24 cellular contexts compared by ENCODE assay signal in genomic region chr5:141826674-141827073, GRCh38. TPM values are rescaled to one million over a fixed set of nuclear protein-coding genes. Genes with fewer than 3 reads are reported as not detected.
DNase-seq lines count a peak whose midpoint lies in the region; ATAC-seq and TF ChIP-seq lines count a peak whose summit lies in the region.
"Had no signal": no experiment of that assay in that cellular context is flagged by ENCODE, and none has a peak within 500 bp of the region (broad histone marks: within the 10 kb centered on the region; RNA-seq: fewer than 3 reads in every experiment).

No MANE protein-coding gene starts in this region.

- no peak for TF ChIP-seq POLR2A in upper lobe of left lung (IDR thresholded peaks at IDR 0.05)

- H3K4me1 ChIP-seq in right cardiac atrium (ENCODE audit: control insufficient read depth, insufficient read depth, low read length) (peaks cover 6% of the 10 kb centered on the region), endodermal cell (ENCODE audit: control insufficient read depth, insufficient read depth, low read length) (peaks cover 4% of the 10 kb centered on the region), iPS-15b (ENCODE audit: control insufficient read depth, insufficient read depth, low read length) (peaks cover 28% of the 10 kb centered on the region), upper lobe of left lung (peaks cover 11 to 36% (median 18%) of the 10 kb centered on the region in 4 donors)
- H3K4me1 ChIP-seq: Caco-2 had no signal

- DNase-seq in Right ventricle myocardium inferior (ENCODE audit: missing footprints) (peak; percentile 76), right cardiac atrium (no peak), endodermal cell (peak; percentile 55), upper lobe of left lung (no peak), NCI-H1092 treated with DMSO at 0.1 percent for 48 hours (lab: John Stamatoyannopoulos, UW) (no peak), NCI-H1417 (lab: John Stamatoyannopoulos, UW) (no peak), COLO829 (ENCODE audit: low spot score) (no peak)
- DNase-seq: activated effector memory CD4-positive, alpha-beta T cell treated with Interleukin-2 at 50 U/mL for 16 hours; DMS79; GF-D8; NCI-H1048 had no signal

- H3K36me3 ChIP-seq in endodermal cell (ENCODE audit: control insufficient read depth, insufficient read depth, low read length), result no peaks in the 10 kb centered on the region
- no peaks in the 10 kb centered on the region for H3K36me3 ChIP-seq in iPS-15b (ENCODE audit: control insufficient read depth, insufficient read depth, low read length)
- H3K36me3 ChIP-seq in upper lobe of left lung, result no peaks in the 10 kb centered on the region
- H3K36me3 ChIP-seq: cardiac muscle cell, gastroesophageal sphincter, neutrophil, prostate gland, SJSA1 had no signal

- ATAC-seq in Right ventricle myocardium inferior (peak; percentile 58), right cardiac atrium (no peak), upper lobe of left lung (ENCODE audit: low FRiP score in 2 of 2) (no peak)
- ATAC-seq: gastroesophageal sphincter; stimulated activated memory B cell treated with anti-CD40 and anti-IgM and Interleukin-4, amounts not matched to agents 10 μg/mL and 1 μg/mL and 100 μg/mL, for 72 hours had no signal

- H3K4me3 Mint-ChIP-seq in endodermal cell, result no peak overlapping the region
- H3K4me3 Mint-ChIP-seq: activated CD4-positive, alpha-beta T cell treated with anti-CD3 and anti-CD28 coated beads, Interleukin-2, amount 10 ng/mL, durations not matched to agents 24 days and 14 days; activated naive CD8-positive, alpha-beta T cell; immature natural killer cell; stimulated activated memory B cell treated with anti-CD40 and anti-IgM and Interleukin-4, amounts not matched to agents 10 μg/mL and 1 μg/mL and 100 μg/mL, for 72 hours had no signal

- H3K9ac ChIP-seq in endodermal cell (ENCODE audit: extremely low read depth, low read length, poor library complexity, severe bottlenecking), result no peak overlapping the region
- H3K9ac ChIP-seq in iPS-15b (ENCODE audit: low read depth, low read length), result peak overlapping the region; percentile 56

- H3K27ac Mint-ChIP-seq in endodermal cell, result peak overlapping the region; percentile 24
- H3K27ac Mint-ChIP-seq: activated CD4-positive, alpha-beta T cell treated with anti-CD3 and anti-CD28 coated beads, Interleukin-2, amount 10 ng/mL, durations not matched to agents 24 days and 14 days; activated naive CD8-positive, alpha-beta T cell; stimulated activated memory B cell treated with anti-CD40 and anti-IgM and Interleukin-4, amounts not matched to agents 10 μg/mL and 1 μg/mL and 100 μg/mL, for 72 hours had no signal

- H3K4me1 Mint-ChIP-seq in endodermal cell, result peaks cover 25% of the 10 kb centered on the region
- H3K4me1 Mint-ChIP-seq: activated CD4-positive, alpha-beta T cell treated with anti-CD3 and anti-CD28 coated beads, Interleukin-2, amount 10 ng/mL, durations not matched to agents 24 days and 14 days; immature natural killer cell; stimulated activated memory B cell treated with anti-CD40 and anti-IgM and Interleukin-4, amounts not matched to agents 10 μg/mL and 1 μg/mL and 100 μg/mL, for 72 hours had no signal

- H3K9me3 Mint-ChIP-seq in endodermal cell, result no peaks in the 10 kb centered on the region
- H3K9me3 Mint-ChIP-seq: activated CD4-positive, alpha-beta T cell treated with anti-CD3 and anti-CD28 coated beads, Interleukin-2, amount 10 ng/mL, durations not matched to agents 24 days and 14 days; immature natural killer cell; stimulated activated memory B cell treated with anti-CD40 and anti-IgM and Interleukin-4, amounts not matched to agents 10 μg/mL and 1 μg/mL and 100 μg/mL, for 72 hours had no signal

- H3K27me3 ChIP-seq in right cardiac atrium (ENCODE audit: control insufficient read depth, insufficient read depth) (no peaks in the 10 kb centered on the region), endodermal cell (ENCODE audit: control insufficient read depth, insufficient read depth, low read length, poor library complexity, severe bottlenecking) (no peaks in the 10 kb centered on the region), iPS-15b (ENCODE audit: control insufficient read depth, insufficient read depth, low read length) (no peaks in the 10 kb centered on the region), upper lobe of left lung (no peaks in the 10 kb centered on the region)
- H3K27me3 ChIP-seq: cardiac muscle cell, SJSA1 had no signal

- TF ChIP-seq CTCF in endodermal cell (conservative IDR thresholded peaks at IDR 0.05) (no peak), upper lobe of left lung (IDR thresholded peaks at IDR 0.05) (no peak)

- no peak for TF ChIP-seq EP300 in upper lobe of left lung (IDR thresholded peaks at IDR 0.05)

- H3K4me3 ChIP-seq in right cardiac atrium (ENCODE audit: low read length), result no peak overlapping the region
- H3K4me3 ChIP-seq in endodermal cell (ENCODE audit: low read length), result no peak overlapping the region
- H3K4me3 ChIP-seq in iPS-15b (ENCODE audit: low read depth, low read length), result no peak overlapping the region
- no peak overlapping the region for H3K4me3 ChIP-seq in upper lobe of left lung
- H3K4me3 ChIP-seq: cardiac muscle cell, gastroesophageal sphincter, prostate gland, SJSA1 had no signal

- H3K27ac ChIP-seq in right cardiac atrium (ENCODE audit: low read length) (no peak overlapping the region), endodermal cell (ENCODE audit: low read depth, low read length) (no peak overlapping the region), upper lobe of left lung (peak overlapping the region in 3 of 4 donors; percentile 49 to 57 (median 54))
- H3K27ac ChIP-seq: 22Rv1, cardiac muscle cell, neutrophil, prostate gland, SJSA1 had no signal

- 50% methylated on average over 4 of the region's 4 CpGs for WGBS in right cardiac atrium
- 87 to 90% methylated on average over 4 of the region's 4 CpGs for WGBS in endodermal cell (ENCODE audit: insufficient coverage in 1 of 2, insufficient read length in 1 of 2), 2 experiments
- 83 to 92% methylated on average over 1 to 4 of the region's 4 CpGs for WGBS in upper lobe of left lung, 2 donors

- no peaks in the 10 kb centered on the region for H3K36me3 Mint-ChIP-seq in endodermal cell (ENCODE audit: low read depth)
- H3K36me3 Mint-ChIP-seq: activated naive CD8-positive, alpha-beta T cell; immature natural killer cell; stimulated activated memory B cell treated with anti-CD40 and anti-IgM and Interleukin-4, amounts not matched to agents 10 μg/mL and 1 μg/mL and 100 μg/mL, for 72 hours had no signal

- intact Hi-C loops in Right ventricle myocardium inferior (cut with DNase I) (no loop called here), right cardiac atrium (cut with DNase I) (loop anchor here in 2 of 4 donors (5.0 kb wide), 2 partner anchors 51 to 124 kb away; partner anchors contain the start of gene PCDH1 (in 1 of the 2))

- H3K9me3 ChIP-seq in right cardiac atrium (ENCODE audit: control insufficient read depth, low read length), result no peaks in the 10 kb centered on the region
- no peaks in the 10 kb centered on the region for H3K9me3 ChIP-seq in endodermal cell (ENCODE audit: control insufficient read depth, low read length)
- no peaks in the 10 kb centered on the region for H3K9me3 ChIP-seq in iPS-15b (ENCODE audit: control insufficient read depth, insufficient read depth, low read length)
- H3K9me3 ChIP-seq in upper lobe of left lung, result no peaks in the 10 kb centered on the region
- H3K9me3 ChIP-seq: Caco-2, gastroesophageal sphincter, neutrophil, prostate gland, SJSA1 had no signal

- H3K27me3 Mint-ChIP-seq in endodermal cell (ENCODE audit: insufficient read depth), result peaks cover 9% of the 10 kb centered on the region
- H3K27me3 Mint-ChIP-seq: activated naive CD8-positive, alpha-beta T cell had no signal

RNA-seq across cellular contexts. Expression of gene PCDH1, which starts 51.5 kb away (rescaled TPM):
- total RNA-seq in Right ventricle myocardium inferior, result 21.0 TPM
- 10 to 100 TPM in 2 of 4 donors, 1 to 10 TPM in 2; 7.2 to 21.3 (median 12.2) TPM for total RNA-seq in right cardiac atrium
- 9.2 TPM for polyA plus RNA-seq in right cardiac atrium
- total RNA-seq in endodermal cell, result 10 to 100 TPM; 45.4 to 69.7 TPM
- polyA plus RNA-seq in endodermal cell (2013, experiment 1 of 2), result 17.2 TPM
- 13.5 TPM for polyA plus RNA-seq in endodermal cell (2013, experiment 2 of 2)
- 100 to 1,000 TPM in 1 of 6 donors, 10 to 100 TPM in 5; 41.3 to 133 (median 81.6) TPM for total RNA-seq in upper lobe of left lung
- total RNA-seq: activated CD4-positive, alpha-beta T cell treated with anti-CD3 and anti-CD28 coated beads, Interleukin-2, amount 10 ng/mL, durations not matched to agents 24 days and 14 days; activated CD8-positive, alpha-beta memory T cell treated with anti-CD3 and anti-CD28 coated beads for 36 hours had no signal

Comparison
In these comparisons a context has a peak if more than half of its experiments do, and no peak if none do; other contexts are left out.
1. DNase-seq: peak in Right ventricle myocardium inferior (single experiment) and endodermal cell (single experiment); none in right cardiac atrium (0 of 3), upper lobe of left lung (0 of 2), NCI-H1092 treated with DMSO at 0.1 percent for 48 hours (single experiment), NCI-H1417 (0 of 3) and COLO829 (single experiment).
2. H3K27ac ChIP-seq: peak in upper lobe of left lung (3 of 4); none in right cardiac atrium (single experiment) and endodermal cell (single experiment).